7 cellular contexts compared by ENCODE assay signal in the genomic region with DNA sequence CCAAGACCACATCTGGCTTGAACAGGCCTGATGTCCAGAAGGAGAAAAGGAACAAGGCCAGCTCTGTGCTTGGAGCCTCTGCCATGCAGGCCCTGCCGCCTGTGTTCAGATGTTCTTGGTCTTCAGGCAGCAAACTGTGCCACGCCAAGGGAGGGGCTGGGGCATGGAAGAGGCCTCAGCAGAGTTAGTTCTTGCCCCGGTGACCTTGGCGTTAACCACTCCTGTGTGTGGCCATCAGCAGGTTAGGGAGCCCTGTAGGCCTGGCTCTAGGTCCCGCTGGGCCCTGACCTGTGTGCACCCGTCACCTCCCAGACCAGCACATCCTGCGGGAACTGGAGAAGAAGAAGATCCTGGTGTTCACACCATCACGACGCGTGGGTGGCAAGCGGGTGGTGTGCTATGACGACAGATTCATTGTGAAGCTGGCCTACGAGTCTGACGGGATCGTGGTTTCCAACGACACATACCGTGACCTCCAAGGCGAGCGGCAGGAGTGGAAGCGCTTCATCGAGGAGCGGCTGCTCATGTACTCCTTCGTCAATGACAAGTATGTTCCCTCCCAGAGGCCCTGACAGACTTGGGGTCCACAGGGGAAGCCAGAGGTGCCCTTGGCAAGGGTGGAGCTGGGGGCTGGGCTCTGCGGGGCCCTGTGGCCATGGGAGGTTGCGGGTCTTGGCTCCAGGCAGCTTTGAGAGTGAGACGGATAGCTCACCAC. TPM values are rescaled to one million over a fixed set of nuclear protein-coding genes. Genes with fewer than 3 reads are reported as not detected.
DNase-seq lines count a peak whose midpoint lies in the region; ATAC-seq and TF ChIP-seq lines count a peak whose summit lies in the region.

No MANE protein-coding gene starts in this region.

- peaks cover 49% of the 10 kb centered on the region for H3K79me2 ChIP-seq in SK-N-SH (ENCODE audit: insufficient read depth)

- H3K9me2 ChIP-seq in SK-N-SH = no peaks in the 10 kb centered on the region

- peaks cover 13% of the 10 kb centered on the region for H3F3A ChIP-seq in SK-N-SH (replicated peaks; ENCODE audit: insufficient read depth)

- no peaks in the 10 kb centered on the region for H4K20me1 ChIP-seq in SK-N-SH (ENCODE audit: insufficient read depth)

- peaks cover 47% of the 10 kb centered on the region for H3K36me3 Mint-ChIP-seq in activated CD8-positive, alpha-beta memory T cell treated with anti-CD3 and anti-CD28 coated beads, Interleukin-2, amount 10 ng/mL, durations not matched to agents 7 days and 5 days

- peak overlapping the region; percentile 92 for H3K27ac ChIP-seq in HL-60 (replicated peaks)
- H3K27ac ChIP-seq in gastroesophageal sphincter = peak overlapping the region in 3 of 4 donors; percentile 5 to 93 (median 6)
- H3K27ac ChIP-seq in SK-N-SH (ENCODE audit: low read depth in 2 of 2, low read length in 1 of 2) = no peak overlapping the region; a peak in 1 of 4 replicates

- DNase-seq in HL-60 (ENCODE audit: low read depth in 1 of 2, low spot score in 1 of 2) (peak in 1 of 2 experiments; percentile 23), SK-N-SH (no peak), cerebellar cortex (ENCODE audit: low spot score) (no peak), GM13977 (ENCODE audit: low spot score) (no peak)
- DNase-seq in activated CD8-positive, alpha-beta memory T cell treated with anti-CD3 and anti-CD28 coated beads, Interleukin-2, amount 10 ng/mL, durations not matched to agents 7 days and 5 days = no peak
- peak; percentile 59 for DNase-seq in stimulated activated naive CD8-positive, alpha-beta T cell treated with anti-CD3 and anti-CD28 coated beads, Interleukin-15, Interleukin-2, amounts not matched to agents 100 U/mL and 50 U/mL, for 24 hours

- H3K27ac Mint-ChIP-seq in activated CD8-positive, alpha-beta memory T cell treated with anti-CD3 and anti-CD28 coated beads, Interleukin-2, amount 10 ng/mL, durations not matched to agents 7 days and 5 days = peak overlapping the region; percentile 97

- H3K9me3 Mint-ChIP-seq in activated CD8-positive, alpha-beta memory T cell treated with anti-CD3 and anti-CD28 coated beads, Interleukin-2, amount 10 ng/mL, durations not matched to agents 7 days and 5 days (ENCODE audit: low read depth) = no peaks in the 10 kb centered on the region

- no peaks in the 10 kb centered on the region for H3K27me3 Mint-ChIP-seq in activated CD8-positive, alpha-beta memory T cell treated with anti-CD3 and anti-CD28 coated beads, Interleukin-2, amount 10 ng/mL, durations not matched to agents 7 days and 5 days

- POLR2A ChIA-PET in SK-N-SH (lab: Yijun Ruan, JAX) = no interaction called here

- 75 to 84% methylated on average over 2 to 15 of the region's 26 CpGs for WGBS in gastroesophageal sphincter (ENCODE audit: low coverage in 1 of 2), 2 donors
- 95% methylated on average over 22 of the region's 26 CpGs for WGBS in SK-N-SH (ENCODE audit: low lambda C conversion rate)

- no peak overlapping the region for H3K4me3 Mint-ChIP-seq in activated CD8-positive, alpha-beta memory T cell treated with anti-CD3 and anti-CD28 coated beads, Interleukin-2, amount 10 ng/mL, durations not matched to agents 7 days and 5 days

- in situ Hi-C loops in GM13977 (cut with MboI; ENCODE audit: low pct_unique_long_range_greater_than_20kb, low sequenced_read_pairs, unreplicated experiment) = no loop called here

- no peak for TF ChIP-seq POLR2A in gastroesophageal sphincter (IDR thresholded peaks at IDR 0.05)

- H3K4me3 ChIP-seq in HL-60 (replicated peaks; ENCODE audit: insufficient read depth, low read length) (no peak overlapping the region), gastroesophageal sphincter (no peak overlapping the region), SK-N-SH (ENCODE audit: low read depth in 2 of 2, low read length in 1 of 2) (no peak overlapping the region)

- H3K9ac ChIP-seq in SK-N-SH = no peak overlapping the region

- TF ChIP-seq RAD21 in SK-N-SH (IDR thresholded peaks at IDR 0.05; ENCODE audit: low read length) = no peak

- H3K4me1 Mint-ChIP-seq in activated CD8-positive, alpha-beta memory T cell treated with anti-CD3 and anti-CD28 coated beads, Interleukin-2, amount 10 ng/mL, durations not matched to agents 7 days and 5 days = peaks cover 40% of the 10 kb centered on the region

- H2AFZ ChIP-seq in SK-N-SH (ENCODE audit: low read depth) = no peak overlapping the region

- H3K4me1 ChIP-seq in gastroesophageal sphincter (peaks cover under 1 to 78% (median 52%) of the 10 kb centered on the region in 3 donors), SK-N-SH (ENCODE audit: control insufficient read depth in 1 of 2, insufficient read depth in 2 of 2, low read depth in 1 of 2, low read length in 1 of 2) (peaks cover 38 to 48% of the 10 kb centered on the region in 2 experiments)

- no peaks in the 10 kb centered on the region for H3K9me3 ChIP-seq in gastroesophageal sphincter
- no peaks in the 10 kb centered on the region for H3K9me3 ChIP-seq in SK-N-SH

- no peaks in the 10 kb centered on the region for H3K27me3 ChIP-seq in HL-60 (ENCODE audit: insufficient read depth, poor library complexity, severe bottlenecking)
- no peaks in the 10 kb centered on the region for H3K27me3 ChIP-seq in gastroesophageal sphincter
- H3K27me3 ChIP-seq in SK-N-SH (ENCODE audit: insufficient read depth) = no peaks in the 10 kb centered on the region

- H3K4me2 ChIP-seq in SK-N-SH = no peak overlapping the region

- ATAC-seq in activated CD8-positive, alpha-beta memory T cell treated with anti-CD3 and anti-CD28 coated beads, Interleukin-2, amount 10 ng/mL, durations not matched to agents 7 days and 5 days = no peak
- ATAC-seq in gastroesophageal sphincter = no peak
- no peak for ATAC-seq in stimulated activated naive CD8-positive, alpha-beta T cell treated with anti-CD3 and anti-CD28 coated beads, Interleukin-15, Interleukin-2, amounts not matched to agents 100 U/mL and 50 U/mL, for 24 hours

- H3K36me3 ChIP-seq in gastroesophageal sphincter (peaks cover 0 to 64% of the 10 kb centered on the region in 2 donors), SK-N-SH (replicated peaks in 1 of 2; ENCODE audit: control insufficient read depth in 1 of 2, insufficient read depth in 2 of 2, low read length in 1 of 2) (peaks cover 12 to 55% of the 10 kb centered on the region in 2 experiments)

- CTCF ChIA-PET in activated CD8-positive, alpha-beta memory T cell treated with anti-CD3 and anti-CD28 coated beads, Interleukin-2, amount 10 ng/mL, durations not matched to agents 7 days and 5 days (lab: Charles Lee) = interaction anchor here (0.8 kb wide), 1 partner anchor 27 kb away, joined by 4 read pairs; no protein-coding TSS in a partner anchor
- CTCF ChIA-PET in SK-N-SH (lab: Yijun Ruan, JAX) = interaction anchor here (0.7 to 21.1 kb wide), 4 partner anchors 15 to 201 kb away, joined by 3 to 481 read pairs (median 3); no protein-coding TSS in a partner anchor

- TF ChIP-seq CTCF in HL-60 (IDR thresholded peaks at IDR 0.05; ENCODE audit: insufficient read depth, low read length) (no peak), gastroesophageal sphincter (IDR thresholded peaks at IDR 0.05) (no peak), SK-N-SH (IDR thresholded peaks at IDR 0.05) (no peak), GM13977 (IDR thresholded peaks at IDR 0.05; ENCODE audit: extremely low read depth, insufficient read depth, missing control alignments) (no peak)

- TF ChIP-seq EP300 in gastroesophageal sphincter (IDR thresholded peaks at IDR 0.05) (no peak), SK-N-SH (IDR thresholded peaks at IDR 0.05; ENCODE audit: borderline replicate concordance in 1 of 2, low read depth in 1 of 2, low read length in 1 of 2) (no peak)

TF ChIP-seq in SK-N-SH, 30 proteins besides CTCF, POLR2A, EP300 and RAD21:
- no peak for TF ChIP-seq RFX5 (IDR thresholded peaks at IDR 0.05; ENCODE audit: low read length)
- no peak for TF ChIP-seq GATA2 (CRISPR knock-in tag; IDR thresholded peaks at IDR 0.05)
- no peak for TF ChIP-seq CHD2 (IDR thresholded peaks at IDR 0.05; ENCODE audit: low read length, partially characterized antibody)
- TF ChIP-seq PBX3 (IDR thresholded peaks at IDR 0.05) = no peak
- TF ChIP-seq SMC3 (IDR thresholded peaks at IDR 0.05; ENCODE audit: low read depth, low read length) = no peak
- no peak for TF ChIP-seq NFIC (IDR thresholded peaks at IDR 0.05; ENCODE audit: borderline replicate concordance)
- no peak for TF ChIP-seq ELF1 (IDR thresholded peaks at IDR 0.05)
- no peak for TF ChIP-seq RCOR1 (IDR thresholded peaks at IDR 0.05; ENCODE audit: low read length)
- no peak for TF ChIP-seq GABPA (IDR thresholded peaks at IDR 0.05; ENCODE audit: low read depth)
- TF ChIP-seq, protein P1, sequence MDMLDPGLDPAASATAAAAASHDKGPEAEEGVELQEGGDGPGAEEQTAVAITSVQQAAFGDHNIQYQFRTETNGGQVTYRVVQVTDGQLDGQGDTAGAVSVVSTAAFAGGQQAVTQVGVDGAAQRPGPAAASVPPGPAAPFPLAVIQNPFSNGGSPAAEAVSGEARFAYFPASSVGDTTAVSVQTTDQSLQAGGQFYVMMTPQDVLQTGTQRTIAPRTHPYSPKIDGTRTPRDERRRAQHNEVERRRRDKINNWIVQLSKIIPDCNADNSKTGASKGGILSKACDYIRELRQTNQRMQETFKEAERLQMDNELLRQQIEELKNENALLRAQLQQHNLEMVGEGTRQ (IDR thresholded peaks at IDR 0.05; ENCODE audit: borderline replicate concordance, low read depth, low read length) = no peak
TF ChIP-seq in SK-N-SH: peak in this region for 0.

RNA-seq across cellular contexts. Expression of gene ZC3H12A, which starts 7.1 kb away (rescaled TPM):
- total RNA-seq in activated CD8-positive, alpha-beta memory T cell treated with anti-CD3 and anti-CD28 coated beads, Interleukin-2, amount 10 ng/mL, durations not matched to agents 7 days and 5 days = 10 to 100 TPM; 20.9 to 35.4 TPM
- total RNA-seq in gastroesophageal sphincter = 10 to 100 TPM in 2 of 4 donors, 1 to 10 TPM in 2; 7.3 to 14.4 (median 10.6) TPM
- polyA plus RNA-seq in SK-N-SH (2012; rRNA removed) = 7.4 and 8.9 TPM in 2 replicates
- polyA plus RNA-seq in SK-N-SH (2012; cell fraction: cytosol; rRNA removed) = 3.4 and 4.3 TPM in 2 replicates
- 24.6 and 24.8 TPM in 2 replicates for polyA plus RNA-seq in SK-N-SH (2012; cell fraction: nucleus; rRNA removed)

RNA-seq across cellular contexts. Expression of gene MEAF6, which starts 33.1 kb away (rescaled TPM):
- total RNA-seq in activated CD8-positive, alpha-beta memory T cell treated with anti-CD3 and anti-CD28 coated beads, Interleukin-2, amount 10 ng/mL, durations not matched to agents 7 days and 5 days = 10 to 100 TPM; 63.2 to 80.7 TPM
- total RNA-seq in gastroesophageal sphincter = 100 to 1,000 TPM in 2 of 4 donors, 10 to 100 TPM in 2; 89.7 to 129 (median 100) TPM
- 47.2 and 60.5 TPM in 2 replicates for polyA plus RNA-seq in SK-N-SH (2012; rRNA removed)
- polyA plus RNA-seq in SK-N-SH (2012; cell fraction: cytosol; rRNA removed) = 69.0 and 74.2 TPM in 2 replicates
- 25.1 and 39.1 TPM in 2 replicates for polyA plus RNA-seq in SK-N-SH (2012; cell fraction: nucleus; rRNA removed)

Comparison
In these comparisons a context has a peak if more than half of its experiments do, and no peak if none do; other contexts are left out.
1. H3K27ac ChIP-seq: peak in HL-60 (single experiment) and gastroesophageal sphincter (3 of 4); none in SK-N-SH (0 of 2).